In genomic region chr4:167023359-167023925, GRCh38 we compare ENCODE assay signal across 28 cellular contexts.
DNase-seq lines count a peak whose midpoint lies in the region; ATAC-seq, FAIRE-seq and TF ChIP-seq lines count a peak whose summit lies in the region.
"Had no signal": no experiment of that assay in that cellular context is flagged by ENCODE, and none has a peak within 500 bp of the region (broad histone marks: within the 10 kb centered on the region; RNA-seq: fewer than 3 reads in every experiment).

No MANE protein-coding gene starts in this region.

- no peaks in the 10 kb centered on the region for H4K20me1 ChIP-seq in GM23338 (replicated peaks; ENCODE audit: insufficient read depth)
- no peaks in the 10 kb centered on the region for H4K20me1 ChIP-seq in OCI-LY3 (ENCODE audit: insufficient read depth, low read length)
- no peaks in the 10 kb centered on the region for H4K20me1 ChIP-seq in hepatocyte (ENCODE audit: insufficient read depth, poor library complexity, severe bottlenecking)
- H4K20me1 ChIP-seq: BLaER1 had no signal

- no peaks in the 10 kb centered on the region for H3F3A ChIP-seq in GM23338 (replicated peaks; ENCODE audit: low read depth)

- H3K4me1 ChIP-seq in GM23338 (ENCODE audit: insufficient read depth) = no peaks in the 10 kb centered on the region
- peaks cover 7% of the 10 kb centered on the region for H3K4me1 ChIP-seq in OCI-LY3 (ENCODE audit: low read length)
- no peaks in the 10 kb centered on the region for H3K4me1 ChIP-seq in hepatocyte (ENCODE audit: insufficient read depth)
- H3K4me1 ChIP-seq: BLaER1, SJCRH30 had no signal

- H3K79me2 ChIP-seq in GM23338 (replicated peaks; ENCODE audit: insufficient read depth) (no peaks in the 10 kb centered on the region), OCI-LY3 (ENCODE audit: low read length) (no peaks in the 10 kb centered on the region), hepatocyte (no peaks in the 10 kb centered on the region)

- H3K27ac ChIP-seq in GM23338 (ENCODE audit: low read depth) (no peak overlapping the region), OCI-LY3 (ENCODE audit: low read length) (no peak overlapping the region), hepatocyte (no peak overlapping the region)
- H3K27ac ChIP-seq: BLaER1, SJCRH30 had no signal

- no peak overlapping the region for H3K4me3 Mint-ChIP-seq in GM23338
- H3K4me3 Mint-ChIP-seq: CD4-positive, alpha-beta T cell; T-cell had no signal

- FAIRE-seq in urothelium cell line (lab: Jason Lieb, UNC) = peak; percentile 100
- FAIRE-seq: GM12892, H1, K562, RCC 7860 had no signal

- H3K36me3 Mint-ChIP-seq in GM23338 (ENCODE audit: low read depth) = no peaks in the 10 kb centered on the region
- H3K36me3 Mint-ChIP-seq: T-cell had no signal

- no peak for ATAC-seq in GM23338
- ATAC-seq in GM19452 (IDR thresholded peaks at IDR 0.05; ENCODE audit: unreplicated experiment) = no peak
- ATAC-seq in HG03342 (IDR thresholded peaks at IDR 0.05; ENCODE audit: unreplicated experiment) = no peak
- ATAC-seq: HCT116, K562, T-cell had no signal

- no peaks in the 10 kb centered on the region for H3K9me3 ChIP-seq in OCI-LY3 (ENCODE audit: insufficient read depth, low read length)
- no peaks in the 10 kb centered on the region for H3K9me3 ChIP-seq in hepatocyte (ENCODE audit: low read depth)
- H3K9me3 ChIP-seq: BLaER1, SJCRH30 had no signal

- 49% methylated on average over 4 of the region's 4 CpGs for WGBS in hepatocyte (ENCODE audit: low lambda C conversion rate, missing lambda C conversion rate)

- H3K4me3 ChIP-seq in GM23338 (no peak overlapping the region), OCI-LY3 (ENCODE audit: low read length) (no peak overlapping the region), hepatocyte (no peak overlapping the region)
- H3K4me3 ChIP-seq: BLaER1, K562, SJCRH30 had no signal

- H3K27me3 Mint-ChIP-seq in GM23338 (ENCODE audit: insufficient read depth, low read depth, poor library complexity) = no peaks in the 10 kb centered on the region
- H3K27me3 Mint-ChIP-seq: CD4-positive, alpha-beta T cell; T-cell had no signal

- H3K9me2 ChIP-seq in GM23338 (ENCODE audit: insufficient read depth) (no peaks in the 10 kb centered on the region), hepatocyte (replicated peaks; ENCODE audit: insufficient read depth) (no peaks in the 10 kb centered on the region)

- H2AFZ ChIP-seq in GM23338 (peak overlapping the region; percentile 88), OCI-LY3 (ENCODE audit: low read depth, low read length) (peak overlapping the region; percentile 68; the same call in 1 of the 2 replicates), hepatocyte (no peak overlapping the region)

- no peaks in the 10 kb centered on the region; the same call in 2 of the 3 replicates for H3K4me1 Mint-ChIP-seq in GM23338
- H3K4me1 Mint-ChIP-seq: T-cell had no signal

- no peak overlapping the region for H3K9ac ChIP-seq in OCI-LY3 (ENCODE audit: low read length)
- H3K9ac ChIP-seq: BLaER1 had no signal

- no peaks in the 10 kb centered on the region for H3K27me3 ChIP-seq in GM23338 (ENCODE audit: insufficient read depth)
- no peaks in the 10 kb centered on the region for H3K27me3 ChIP-seq in OCI-LY3 (ENCODE audit: low read depth, low read length)
- H3K27me3 ChIP-seq in hepatocyte = no peaks in the 10 kb centered on the region
- H3K27me3 ChIP-seq: BLaER1, SJCRH30 had no signal

- H3K36me3 ChIP-seq in GM23338 (ENCODE audit: insufficient read depth) = no peaks in the 10 kb centered on the region
- no peaks in the 10 kb centered on the region for H3K36me3 ChIP-seq in OCI-LY3 (replicated peaks; ENCODE audit: low read depth, low read length)
- H3K36me3 ChIP-seq in hepatocyte (replicated peaks; ENCODE audit: insufficient read depth, low read depth) = no peaks in the 10 kb centered on the region
- H3K36me3 ChIP-seq: BLaER1, SJCRH30 had no signal

- DNase-seq in GM23338 (ENCODE audit: low spot score) = no peak
- peak; percentile 4 for DNase-seq in glomerular visceral epithelial cell (ENCODE audit: extremely low spot score)
- peak; percentile 70 for DNase-seq in urothelium cell line (ENCODE audit: low spot score)
- no peak for DNase-seq in hepatocyte (ENCODE audit: low spot score)
- DNase-seq: ACHN; CD4-positive, alpha-beta T cell; COR-L47; DMS 273 treated with DMSO at 0.1 percent for 48 hours; DND-41; MM.1S; NCI-H1092; NCI-H1436 treated with DMSO at 0.1 percent for 48 hours; NCI-H2029; NCI-H2227 treated with DMSO at 0.1 percent for 48 hours; NCI-H510A treated with DMSO at 0.1 percent for 48 hours; NCI-H748 treated with DMSO at 0.1 percent for 48 hours; NK-92 treated with Interleukin-12 subunit alpha and Interleukin-12 subunit beta, amount 100 ng/mL, for 24 hours; SJCRH30; T-cell had no signal

- no peak overlapping the region for H3K27ac Mint-ChIP-seq in GM23338
- H3K27ac Mint-ChIP-seq: CD4-positive, alpha-beta T cell; T-cell had no signal

- TF ChIP-seq CTCF in GM23338 (conservative IDR thresholded peaks at IDR 0.05; ENCODE audit: low read depth in 2 of 2) = no peak
- no peak for TF ChIP-seq CTCF in OCI-LY3 (IDR thresholded peaks at IDR 0.05; ENCODE audit: low read depth, low read length)
- TF ChIP-seq CTCF in hepatocyte (IDR thresholded peaks at IDR 0.05; ENCODE audit: poor library complexity) = no peak

- H3K9me3 Mint-ChIP-seq in GM23338 = no peaks in the 10 kb centered on the region
- H3K9me3 Mint-ChIP-seq: CD4-positive, alpha-beta T cell had no signal

- H3K4me2 ChIP-seq in GM23338 (no peak overlapping the region), OCI-LY3 (ENCODE audit: low read length) (peak overlapping the region; percentile 33), hepatocyte (no peak overlapping the region)
- H3K4me2 ChIP-seq: BLaER1 had no signal

TF ChIP-seq in GM23338, 12 proteins besides CTCF, POLR2A, EP300 and RAD21 (continues in another document):
- no peak for TF ChIP-seq JUNB (IDR thresholded peaks at IDR 0.05; ENCODE audit: unreplicated experiment)
- no peak for TF ChIP-seq STAT1 (IDR thresholded peaks at IDR 0.05; ENCODE audit: unreplicated experiment)
- TF ChIP-seq NANOG (IDR thresholded peaks at IDR 0.05; ENCODE audit: borderline replicate concordance) = no peak
- TF ChIP-seq REST (IDR thresholded peaks at IDR 0.05; ENCODE audit: unreplicated experiment) = no peak
- no peak for TF ChIP-seq EZH2phosphoT487 (IDR thresholded peaks at IDR 0.05; ENCODE audit: unreplicated experiment)
- no peak for TF ChIP-seq POLR2AphosphoS5 (IDR thresholded peaks at IDR 0.05; ENCODE audit: low read depth)
- no peak for TF ChIP-seq EZH2 (IDR thresholded peaks at IDR 0.05; ENCODE audit: low read depth, unreplicated experiment)
- TF ChIP-seq CREB1 (CRISPR knock-in tag; IDR thresholded peaks at IDR 0.05; ENCODE audit: low read depth) = no peak

Comparison
In these comparisons a context has a peak if more than half of its experiments do, and no peak if none do; other contexts are left out.
1. DNase-seq: peak in glomerular visceral epithelial cell (single experiment) and urothelium cell line (single experiment); none in GM23338 (single experiment) and hepatocyte (single experiment).